ENCODE assay signal across 1 cellular context in genomic region chr4:6893449-6894085, GRCh38.
A peak's percentile ranks its signal among the peaks of the same experiment; 100 is the strongest.
TF ChIP-seq lines count a peak whose summit lies in the region.

No MANE protein-coding gene starts in this region.

TF ChIP-seq in K562, 482 proteins besides CTCF, POLR2A, EP300 and RAD21 (continued from another document and continues in another):
- TF ChIP-seq MGA (IDR thresholded peaks at IDR 0.05) (peak; percentile 96), MAX (CRISPR knock-in tag; IDR thresholded peaks at IDR 0.05) (peak; percentile 72), ZNF766 (CRISPR knock-in tag; conservative IDR thresholded peaks at IDR 0.05) (peak; percentile 91), ATF7 (IDR thresholded peaks at IDR 0.05) (no peak; the same call in 1 of the 2 replicates), ZNF592 (IDR thresholded peaks at IDR 0.05) (peak; percentile 99), BACH1 (tag; IDR thresholded peaks at IDR 0.05) (peak; percentile 90), ZNF740 (CRISPR knock-in tag; IDR thresholded peaks at IDR 0.05) (no peak), ZNF740 (tag; IDR thresholded peaks at IDR 0.05) (peak in 1 of 2 experiments; percentile 53; a peak in 1 of 4 replicates), HES1 (IDR thresholded peaks at IDR 0.05; ENCODE audit: low read depth) (no peak), NFE2 (IDR thresholded peaks at IDR 0.05; ENCODE audit: low read depth) (peak; percentile 92), CREB1 (IDR thresholded peaks at IDR 0.05) (no peak), CREB1 (CRISPR knock-in tag; IDR thresholded peaks at IDR 0.05) (no peak), GATAD2A (IDR thresholded peaks at IDR 0.05) (0 out of 2 replicates have a peak, but pooled peaks have one; percentile 32), ZNF444 (CRISPR knock-in tag; IDR thresholded peaks at IDR 0.05) (no peak), ZNF589 (CRISPR knock-in tag; IDR thresholded peaks at IDR 0.05; ENCODE audit: low read depth) (peak; percentile 78; the same call in 1 of the 2 replicates), HOXB6 (CRISPR knock-in tag; IDR thresholded peaks at IDR 0.05; ENCODE audit: borderline replicate concordance) (no peak), HDAC2 (IDR thresholded peaks at IDR 0.05) (peak; percentile 69; the same call in 1 of the 2 replicates), CXXC5 (CRISPR knock-in tag; IDR thresholded peaks at IDR 0.05) (peak; percentile 70), TRIM24 (IDR thresholded peaks at IDR 0.05) (0 out of 4 replicates have a peak, but pooled peaks of 1 of the 2 experiments have one; percentile 21), MECOM (CRISPR knock-in tag; IDR thresholded peaks at IDR 0.05) (peak; percentile 51), ILF3 (IDR thresholded peaks at IDR 0.05; ENCODE audit: borderline replicate concordance) (no peak), ZBTB34 (CRISPR knock-in tag; IDR thresholded peaks at IDR 0.05) (peak; percentile 74; the same call in 1 of the 2 replicates), ZNF316 (IDR thresholded peaks at IDR 0.05) (peak; percentile 93), ARID1B (IDR thresholded peaks at IDR 0.05) (peak; percentile 43; the same call in 1 of the 2 replicates), KDM5B (IDR thresholded peaks at IDR 0.05; ENCODE audit: insufficient replicate concordance, low read depth, low read length) (no peak), ZBTB11 (CRISPR knock-in tag; IDR thresholded peaks at IDR 0.05) (peak in 1 of 3 experiments; percentile 34; a peak in 1 of 6 replicates), ATF1 (CRISPR knock-in tag; IDR thresholded peaks at IDR 0.05) (no peak), ATF1 (tag; IDR thresholded peaks at IDR 0.05) (peak; percentile 36; the same call in 1 of the 2 replicates), HINFP (tag; conservative IDR thresholded peaks at IDR 0.05; ENCODE audit: low read depth) (0 out of 2 replicates have a peak, but pooled peaks have one; percentile 29), C11orf30 (IDR thresholded peaks at IDR 0.05; ENCODE audit: low read depth) (peak; percentile 89), L3MBTL2 (IDR thresholded peaks at IDR 0.05) (peak; percentile 97), HDAC1 (IDR thresholded peaks at IDR 0.05) (peak in 1 of 2 experiments; percentile 60; a peak in 1 of 4 replicates), CBX8 (IDR thresholded peaks at IDR 0.05; ENCODE audit: borderline replicate concordance, extremely low read depth, low read depth, low read length, poor library complexity, severe bottlenecking) (no peak), FOXA1 (IDR thresholded peaks at IDR 0.05; ENCODE audit: borderline replicate concordance) (no peak), RBFOX2 (IDR thresholded peaks at IDR 0.05; ENCODE audit: low read depth, low read length) (0 out of 2 replicates have a peak, but pooled peaks have one; percentile 35), PTRF (tag; IDR thresholded peaks at IDR 0.05) (0 out of 2 replicates have a peak, but pooled peaks have one; percentile 58)
